ENCODE assay signal across 12 cellular contexts in the genomic region with DNA sequence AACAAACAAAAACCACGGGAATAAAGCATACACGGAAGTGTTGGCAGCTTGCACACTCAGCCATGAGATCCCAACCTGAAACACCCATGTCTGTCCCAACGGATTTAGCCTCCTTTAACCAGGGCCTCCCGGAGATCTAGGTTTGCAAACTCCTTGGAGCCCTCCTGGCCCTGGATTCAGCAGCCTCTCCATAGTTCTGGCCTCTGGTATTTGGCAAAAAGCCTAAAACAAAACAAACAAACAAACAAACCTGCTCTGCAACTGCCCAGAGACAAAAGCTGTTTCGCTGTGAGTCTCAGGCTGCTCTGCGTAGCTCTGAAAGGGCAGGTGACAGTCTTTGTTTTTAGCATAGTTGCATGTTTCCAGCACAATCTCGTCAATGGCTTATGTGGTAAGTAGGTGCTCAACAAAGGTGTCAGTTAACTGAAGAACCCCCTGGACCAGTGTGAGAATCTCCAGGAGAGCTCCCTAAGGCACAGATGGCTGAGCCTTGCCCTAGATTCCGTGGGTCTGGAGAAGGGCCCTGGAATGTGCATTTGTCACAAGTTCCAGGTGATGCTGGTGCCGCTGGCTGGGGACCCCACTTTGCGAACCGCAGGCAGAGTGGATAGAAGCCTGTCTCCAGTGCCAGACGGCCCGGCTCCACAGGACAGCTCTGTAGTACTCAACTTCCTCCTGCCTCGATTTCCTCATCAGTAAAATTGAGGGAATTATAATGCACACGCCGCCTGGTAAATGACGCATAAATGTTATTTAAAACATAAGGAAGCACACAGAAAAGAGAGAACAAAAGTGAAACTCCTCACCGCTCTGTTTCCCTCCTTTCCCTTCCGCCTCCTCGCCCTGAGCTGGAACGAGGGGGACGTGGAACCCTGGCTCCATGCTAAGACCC.
DNase-seq lines count a peak whose midpoint lies in the region; ATAC-seq and TF ChIP-seq lines count a peak whose summit lies in the region.
"Had no signal": no experiment of that assay in that cellular context is flagged by ENCODE, and none has a peak within 500 bp of the region (broad histone marks: within the 10 kb centered on the region; RNA-seq: fewer than 3 reads in every experiment).

No MANE protein-coding gene starts in this region.

- no peak overlapping the region for H3K23ac ChIP-seq in trophoblast cell (ENCODE audit: low read length)

- H4K8ac ChIP-seq in trophoblast cell (ENCODE audit: low read depth, low read length), result no peak overlapping the region

- no peak overlapping the region for H3K4ac ChIP-seq in trophoblast cell (ENCODE audit: low read depth, low read length)

- no peaks in the 10 kb centered on the region for H3K27me3 ChIP-seq in trophoblast cell (ENCODE audit: insufficient read depth, low read length)

- BruUV-seq in OCI-LY7 (replicated peaks; lab: Mats Ljungman, UMichigan), result no TSS peak

- intact Hi-C loops in OCI-LY7 (cut with micrococcal nuclease; ENCODE audit: unreplicated experiment), result no loop called here

- no peak overlapping the region for H3K4me3 ChIP-seq in trophoblast cell (ENCODE audit: low read depth, low read length)
- no peak overlapping the region for H3K4me3 ChIP-seq in OCI-LY7 (ENCODE audit: low read depth, low read length, poor library complexity, severe bottlenecking)

- H2BK5ac ChIP-seq in trophoblast cell (ENCODE audit: low read depth, low read length, poor library complexity), result no peak overlapping the region

- no peak overlapping the region for H2AK5ac ChIP-seq in trophoblast cell (ENCODE audit: low read length)

- H4K12ac ChIP-seq in trophoblast cell (ENCODE audit: low read depth, low read length), result peak overlapping the region; percentile 39

- peaks cover 33 to 41% of the 10 kb centered on the region in 2 experiments for H3K4me1 ChIP-seq in trophoblast cell (ENCODE audit: control insufficient read depth in 1 of 2, insufficient read depth in 2 of 2, low read length in 2 of 2)
- no peaks in the 10 kb centered on the region for H3K4me1 ChIP-seq in OCI-LY7 (ENCODE audit: insufficient read depth, low read length, poor library complexity, severe bottlenecking)

- no peak overlapping the region for H3K14ac ChIP-seq in trophoblast cell (ENCODE audit: low read length)

- H3K79me1 ChIP-seq in trophoblast cell (ENCODE audit: low read length), result peaks cover 13% of the 10 kb centered on the region

- H3K27ac ChIP-seq in trophoblast cell (ENCODE audit: low read depth, low read length) (no peak overlapping the region), OCI-LY7 (ENCODE audit: low read depth, low read length, poor library complexity, severe bottlenecking) (no peak overlapping the region)

- no peak overlapping the region for H2AFZ ChIP-seq in trophoblast cell (ENCODE audit: insufficient read depth, low read length, poor library complexity)
- no peak overlapping the region for H2AFZ ChIP-seq in OCI-LY7 (ENCODE audit: low read length)

- H3K18ac ChIP-seq in trophoblast cell (ENCODE audit: low read length), result no peak overlapping the region

- H4K91ac ChIP-seq in trophoblast cell (ENCODE audit: low read depth, low read length), result peak overlapping the region; percentile 51

- H3K9ac ChIP-seq in trophoblast cell (ENCODE audit: low read length), result no peak overlapping the region

- no peaks in the 10 kb centered on the region for H4K20me1 ChIP-seq in OCI-LY7 (ENCODE audit: insufficient read depth, low read length)

- no peaks in the 10 kb centered on the region for H3K9me2 ChIP-seq in OCI-LY7 (ENCODE audit: insufficient read depth, low read length)

- peak; percentile 43 for DNase-seq in DMS153 (lab: John Stamatoyannopoulos, UW)
- peak; percentile 78 for DNase-seq in NCI-H2029 (lab: John Stamatoyannopoulos, UW)
- DNase-seq in astrocyte of the hippocampus (ENCODE audit: low read depth, low spot score), result peak; percentile 45
- peak in 1 of 2 donors; percentile 33 for DNase-seq in trophoblast cell
- DNase-seq in OCI-LY7 (ENCODE audit: low spot score), result no peak
- no peak for DNase-seq in foreskin melanocyte
- DNase-seq in KBM-7, result no peak
- DNase-seq: activated CD4-positive, alpha-beta T cell treated with anti-CD3 and anti-CD28 coated beads for 48 hours; C1 segment of cervical spinal cord; GOT3; nucleus accumbens had no signal

- H3K4me2 ChIP-seq in trophoblast cell (ENCODE audit: low read length) (no peak overlapping the region), OCI-LY7 (ENCODE audit: low read length) (no peak overlapping the region)

- no peaks in the 10 kb centered on the region for H3K79me2 ChIP-seq in trophoblast cell (ENCODE audit: control insufficient read depth, insufficient read depth, low read length, poor library complexity)
- H3K79me2 ChIP-seq in OCI-LY7 (ENCODE audit: insufficient read depth, low read depth, low read length), result no peaks in the 10 kb centered on the region

- peak overlapping the region; percentile 43 for H2BK12ac ChIP-seq in trophoblast cell (ENCODE audit: low read length)

- H2BK120ac ChIP-seq in trophoblast cell (ENCODE audit: insufficient read depth, low read length, poor library complexity), result no peak overlapping the region

- POLR2A ChIA-PET in OCI-LY7 (lab: Charles Lee), result no interaction called here

- no CpG with 5 or more reads among the region's 22 CpGs for WGBS in trophoblast cell (ENCODE audit: extremely low coverage, insufficient coverage, insufficient read length)

- CTCF ChIA-PET in OCI-LY7 (lab: Charles Lee; ENCODE audit: unreplicated experiment), result no interaction called here

- H3K36me3 ChIP-seq in trophoblast cell (ENCODE audit: control insufficient read depth in 1 of 2, insufficient read depth in 2 of 2, low read length in 2 of 2) (no peaks in the 10 kb centered on the region), OCI-LY7 (ENCODE audit: insufficient read depth, low read length) (no peaks in the 10 kb centered on the region)

- no peak for ATAC-seq in HG03565 (IDR thresholded peaks at IDR 0.05; ENCODE audit: unreplicated experiment)

- H3K9me3 ChIP-seq in trophoblast cell (ENCODE audit: insufficient read depth, low read depth, low read length) (peaks cover 2% of the 10 kb centered on the region), OCI-LY7 (ENCODE audit: low read length) (no peaks in the 10 kb centered on the region)

- in situ Hi-C loops in KBM-7 (cut with MboI; ENCODE audit: low pct_unique_long_range_greater_than_20kb, low sequenced_read_pairs), result no loop called here

- TF ChIP-seq CTCF in OCI-LY7 (conservative IDR thresholded peaks at IDR 0.05; ENCODE audit: low read length), result no peak

Comparison
In these comparisons a context has a peak if more than half of its experiments do, and no peak if none do; other contexts are left out.
1. DNase-seq: peak in DMS153 (single experiment), NCI-H2029 (single experiment) and astrocyte of the hippocampus (single experiment); none in OCI-LY7 (single experiment), foreskin melanocyte (single experiment) and KBM-7 (single experiment).